1 cellular context compared by ENCODE assay signal in the genomic region with DNA sequence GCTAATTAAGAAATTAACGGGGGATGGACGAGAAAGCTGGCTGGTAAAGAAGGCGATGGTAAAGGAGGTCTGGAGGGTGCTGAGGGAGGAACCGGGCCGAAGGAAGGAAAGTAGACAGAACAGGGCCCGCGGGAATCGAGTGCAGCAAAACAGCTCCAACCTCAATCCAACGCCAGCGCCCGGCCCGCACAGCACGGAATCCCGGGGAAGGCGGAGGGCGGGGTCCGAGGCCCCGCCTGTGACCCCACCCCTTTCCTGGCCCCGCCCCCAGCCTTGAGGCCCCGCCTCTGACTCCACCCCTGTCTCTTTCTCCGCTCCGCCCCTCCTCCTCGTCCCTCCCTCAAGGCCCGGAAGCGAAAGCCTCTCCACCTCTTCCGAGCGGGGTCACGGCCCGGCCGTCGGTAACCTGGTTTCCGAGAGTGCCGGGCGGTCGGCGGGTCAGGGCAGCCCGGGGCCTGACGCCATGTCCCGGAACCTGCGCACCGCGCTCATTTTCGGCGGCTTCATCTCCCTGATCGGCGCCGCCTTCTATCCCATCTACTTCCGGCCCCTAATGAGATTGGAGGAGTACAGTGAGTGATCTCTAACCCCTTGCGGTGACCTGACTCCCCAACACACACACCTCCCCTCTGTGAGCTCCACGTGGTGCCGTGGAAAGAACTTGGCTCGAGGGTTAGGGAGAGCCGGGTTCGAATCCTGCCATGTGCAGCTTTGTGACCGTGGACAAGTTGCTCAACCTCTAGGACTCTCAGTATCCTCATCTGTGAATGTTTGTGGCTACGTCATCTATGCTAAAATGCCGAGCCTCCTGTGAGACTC.
A peak's percentile ranks its signal among the peaks of the same experiment; 100 is the strongest.
TF ChIP-seq lines count a peak whose summit lies in the region.

A gene (plus strand): TSS at position 370 of the 819 bp plus-strand sequence. CDS start 94 bp downstream, at position 464.

TF ChIP-seq in HepG2, 621 proteins besides CTCF, POLR2A, EP300 and RAD21 (continued from another document and continues in another):
- TF ChIP-seq, protein P1, sequence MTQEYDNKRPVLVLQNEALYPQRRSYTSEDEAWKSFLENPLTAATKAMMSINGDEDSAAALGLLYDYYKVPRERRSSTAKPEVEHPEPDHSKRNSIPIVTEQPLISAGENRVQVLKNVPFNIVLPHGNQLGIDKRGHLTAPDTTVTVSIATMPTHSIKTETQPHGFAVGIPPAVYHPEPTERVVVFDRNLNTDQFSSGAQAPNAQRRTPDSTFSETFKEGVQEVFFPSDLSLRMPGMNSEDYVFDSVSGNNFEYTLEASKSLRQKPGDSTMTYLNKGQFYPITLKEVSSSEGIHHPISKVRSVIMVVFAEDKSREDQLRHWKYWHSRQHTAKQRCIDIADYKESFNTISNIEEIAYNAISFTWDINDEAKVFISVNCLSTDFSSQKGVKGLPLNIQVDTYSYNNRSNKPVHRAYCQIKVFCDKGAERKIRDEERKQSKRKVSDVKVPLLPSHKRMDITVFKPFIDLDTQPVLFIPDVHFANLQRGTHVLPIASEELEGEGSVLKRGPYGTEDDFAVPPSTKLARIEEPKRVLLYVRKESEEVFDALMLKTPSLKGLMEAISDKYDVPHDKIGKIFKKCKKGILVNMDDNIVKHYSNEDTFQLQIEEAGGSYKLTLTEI (CRISPR knock-in tag; conservative IDR thresholded peaks at IDR 0.05): no peak
- TF ChIP-seq, protein P2, sequence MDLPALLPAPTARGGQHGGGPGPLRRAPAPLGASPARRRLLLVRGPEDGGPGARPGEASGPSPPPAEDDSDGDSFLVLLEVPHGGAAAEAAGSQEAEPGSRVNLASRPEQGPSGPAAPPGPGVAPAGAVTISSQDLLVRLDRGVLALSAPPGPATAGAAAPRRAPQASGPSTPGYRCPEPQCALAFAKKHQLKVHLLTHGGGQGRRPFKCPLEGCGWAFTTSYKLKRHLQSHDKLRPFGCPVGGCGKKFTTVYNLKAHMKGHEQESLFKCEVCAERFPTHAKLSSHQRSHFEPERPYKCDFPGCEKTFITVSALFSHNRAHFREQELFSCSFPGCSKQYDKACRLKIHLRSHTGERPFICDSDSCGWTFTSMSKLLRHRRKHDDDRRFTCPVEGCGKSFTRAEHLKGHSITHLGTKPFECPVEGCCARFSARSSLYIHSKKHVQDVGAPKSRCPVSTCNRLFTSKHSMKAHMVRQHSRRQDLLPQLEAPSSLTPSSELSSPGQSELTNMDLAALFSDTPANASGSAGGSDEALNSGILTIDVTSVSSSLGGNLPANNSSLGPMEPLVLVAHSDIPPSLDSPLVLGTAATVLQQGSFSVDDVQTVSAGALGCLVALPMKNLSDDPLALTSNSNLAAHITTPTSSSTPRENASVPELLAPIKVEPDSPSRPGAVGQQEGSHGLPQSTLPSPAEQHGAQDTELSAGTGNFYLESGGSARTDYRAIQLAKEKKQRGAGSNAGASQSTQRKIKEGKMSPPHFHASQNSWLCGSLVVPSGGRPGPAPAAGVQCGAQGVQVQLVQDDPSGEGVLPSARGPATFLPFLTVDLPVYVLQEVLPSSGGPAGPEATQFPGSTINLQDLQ (CRISPR knock-in tag; IDR thresholded peaks at IDR 0.05): no peak
- TF ChIP-seq NBN (conservative IDR thresholded peaks at IDR 0.05) (no peak), ZNF878 (CRISPR knock-in tag; IDR thresholded peaks at IDR 0.05) (peak; percentile 40; the same call in 1 of the 2 replicates), CBX5 (CRISPR knock-in tag; IDR thresholded peaks at IDR 0.05; ENCODE audit: borderline replicate concordance) (no peak; the same call in 1 of the 2 replicates), ADNP (CRISPR knock-in tag; IDR thresholded peaks at IDR 0.05) (no peak), SOX13 (IDR thresholded peaks at IDR 0.05) (no peak), SOX13 (CRISPR knock-in tag; conservative IDR thresholded peaks at IDR 0.05 in 1 of 2, IDR thresholded peaks at IDR 0.05 in 1 of 2) (peak in 1 of 2 experiments; percentile 58; a peak in 1 of 4 replicates), ZNF496 (CRISPR knock-in tag; IDR thresholded peaks at IDR 0.05; ENCODE audit: insufficient replicate concordance) (no peak), ESRRA (CRISPR knock-in tag; IDR thresholded peaks at IDR 0.05; ENCODE audit: low read depth) (no peak), MTF2 (CRISPR knock-in tag; IDR thresholded peaks at IDR 0.05; ENCODE audit: borderline replicate concordance) (no peak), ZFP36 (IDR thresholded peaks at IDR 0.05; ENCODE audit: borderline replicate concordance, low read depth, low read length, partially characterized antibody) (no peak), CENPT (CRISPR knock-in tag; IDR thresholded peaks at IDR 0.05; ENCODE audit: low read depth) (no peak), SRF (IDR thresholded peaks at IDR 0.05; ENCODE audit: low read depth, low read length) (no peak), DPF2 (CRISPR knock-in tag; IDR thresholded peaks at IDR 0.05; ENCODE audit: borderline replicate concordance, low read depth) (peak; percentile 49; the same call in 1 of the 2 replicates), ZNF660 (CRISPR knock-in tag; IDR thresholded peaks at IDR 0.05; ENCODE audit: borderline replicate concordance, low read depth) (no peak), SETDB1 (CRISPR knock-in tag; IDR thresholded peaks at IDR 0.05; ENCODE audit: borderline replicate concordance) (no peak), SP5 (CRISPR knock-in tag; IDR thresholded peaks at IDR 0.05; ENCODE audit: borderline replicate concordance, low read depth) (no peak), ETV5 (CRISPR knock-in tag; IDR thresholded peaks at IDR 0.05; ENCODE audit: borderline replicate concordance) (peak; percentile 86), ZNF34 (CRISPR knock-in tag; IDR thresholded peaks at IDR 0.05; ENCODE audit: borderline replicate concordance) (no peak), ZNF605 (CRISPR knock-in tag; IDR thresholded peaks at IDR 0.05) (peak; percentile 90), ZNF264 (CRISPR knock-in tag; IDR thresholded peaks at IDR 0.05) (peak; percentile 26; the same call in 1 of the 2 replicates), ZNF766 (CRISPR knock-in tag; IDR thresholded peaks at IDR 0.05; ENCODE audit: borderline replicate concordance) (peak; percentile 61; the same call in 1 of the 2 replicates), TBX3 (IDR thresholded peaks at IDR 0.05; ENCODE audit: borderline replicate concordance) (no peak), KDM1A (CRISPR knock-in tag; IDR thresholded peaks at IDR 0.05) (no peak), ZNF746 (CRISPR knock-in tag; IDR thresholded peaks at IDR 0.05) (no peak)
- TF ChIP-seq, protein P3, sequence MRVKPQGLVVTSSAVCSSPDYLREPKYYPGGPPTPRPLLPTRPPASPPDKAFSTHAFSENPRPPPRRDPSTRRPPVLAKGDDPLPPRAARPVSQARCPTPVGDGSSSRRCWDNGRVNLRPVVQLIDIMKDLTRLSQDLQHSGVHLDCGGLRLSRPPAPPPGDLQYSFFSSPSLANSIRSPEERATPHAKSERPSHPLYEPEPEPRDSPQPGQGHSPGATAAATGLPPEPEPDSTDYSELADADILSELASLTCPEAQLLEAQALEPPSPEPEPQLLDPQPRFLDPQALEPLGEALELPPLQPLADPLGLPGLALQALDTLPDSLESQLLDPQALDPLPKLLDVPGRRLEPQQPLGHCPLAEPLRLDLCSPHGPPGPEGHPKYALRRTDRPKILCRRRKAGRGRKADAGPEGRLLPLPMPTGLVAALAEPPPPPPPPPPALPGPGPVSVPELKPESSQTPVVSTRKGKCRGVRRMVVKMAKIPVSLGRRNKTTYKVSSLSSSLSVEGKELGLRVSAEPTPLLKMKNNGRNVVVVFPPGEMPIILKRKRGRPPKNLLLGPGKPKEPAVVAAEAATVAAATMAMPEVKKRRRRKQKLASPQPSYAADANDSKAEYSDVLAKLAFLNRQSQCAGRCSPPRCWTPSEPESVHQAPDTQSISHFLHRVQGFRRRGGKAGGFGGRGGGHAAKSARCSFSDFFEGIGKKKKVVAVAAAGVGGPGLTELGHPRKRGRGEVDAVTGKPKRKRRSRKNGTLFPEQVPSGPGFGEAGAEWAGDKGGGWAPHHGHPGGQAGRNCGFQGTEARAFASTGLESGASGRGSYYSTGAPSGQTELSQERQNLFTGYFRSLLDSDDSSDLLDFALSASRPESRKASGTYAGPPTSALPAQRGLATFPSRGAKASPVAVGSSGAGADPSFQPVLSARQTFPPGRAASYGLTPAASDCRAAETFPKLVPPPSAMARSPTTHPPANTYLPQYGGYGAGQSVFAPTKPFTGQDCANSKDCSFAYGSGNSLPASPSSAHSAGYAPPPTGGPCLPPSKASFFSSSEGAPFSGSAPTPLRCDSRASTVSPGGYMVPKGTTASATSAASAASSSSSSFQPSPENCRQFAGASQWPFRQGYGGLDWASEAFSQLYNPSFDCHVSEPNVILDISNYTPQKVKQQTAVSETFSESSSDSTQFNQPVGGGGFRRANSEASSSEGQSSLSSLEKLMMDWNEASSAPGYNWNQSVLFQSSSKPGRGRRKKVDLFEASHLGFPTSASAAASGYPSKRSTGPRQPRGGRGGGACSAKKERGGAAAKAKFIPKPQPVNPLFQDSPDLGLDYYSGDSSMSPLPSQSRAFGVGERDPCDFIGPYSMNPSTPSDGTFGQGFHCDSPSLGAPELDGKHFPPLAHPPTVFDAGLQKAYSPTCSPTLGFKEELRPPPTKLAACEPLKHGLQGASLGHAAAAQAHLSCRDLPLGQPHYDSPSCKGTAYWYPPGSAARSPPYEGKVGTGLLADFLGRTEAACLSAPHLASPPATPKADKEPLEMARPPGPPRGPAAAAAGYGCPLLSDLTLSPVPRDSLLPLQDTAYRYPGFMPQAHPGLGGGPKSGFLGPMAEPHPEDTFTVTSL (CRISPR knock-in tag; IDR thresholded peaks at IDR 0.05; ENCODE audit: borderline replicate concordance): peak; percentile 50; the same call in 1 of the 2 replicates
- TF ChIP-seq, protein P4, sequence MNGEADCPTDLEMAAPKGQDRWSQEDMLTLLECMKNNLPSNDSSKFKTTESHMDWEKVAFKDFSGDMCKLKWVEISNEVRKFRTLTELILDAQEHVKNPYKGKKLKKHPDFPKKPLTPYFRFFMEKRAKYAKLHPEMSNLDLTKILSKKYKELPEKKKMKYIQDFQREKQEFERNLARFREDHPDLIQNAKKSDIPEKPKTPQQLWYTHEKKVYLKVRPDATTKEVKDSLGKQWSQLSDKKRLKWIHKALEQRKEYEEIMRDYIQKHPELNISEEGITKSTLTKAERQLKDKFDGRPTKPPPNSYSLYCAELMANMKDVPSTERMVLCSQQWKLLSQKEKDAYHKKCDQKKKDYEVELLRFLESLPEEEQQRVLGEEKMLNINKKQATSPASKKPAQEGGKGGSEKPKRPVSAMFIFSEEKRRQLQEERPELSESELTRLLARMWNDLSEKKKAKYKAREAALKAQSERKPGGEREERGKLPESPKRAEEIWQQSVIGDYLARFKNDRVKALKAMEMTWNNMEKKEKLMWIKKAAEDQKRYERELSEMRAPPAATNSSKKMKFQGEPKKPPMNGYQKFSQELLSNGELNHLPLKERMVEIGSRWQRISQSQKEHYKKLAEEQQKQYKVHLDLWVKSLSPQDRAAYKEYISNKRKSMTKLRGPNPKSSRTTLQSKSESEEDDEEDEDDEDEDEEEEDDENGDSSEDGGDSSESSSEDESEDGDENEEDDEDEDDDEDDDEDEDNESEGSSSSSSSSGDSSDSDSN (CRISPR knock-in tag; IDR thresholded peaks at IDR 0.05): peak; percentile 98
- TF ChIP-seq, protein P5, sequence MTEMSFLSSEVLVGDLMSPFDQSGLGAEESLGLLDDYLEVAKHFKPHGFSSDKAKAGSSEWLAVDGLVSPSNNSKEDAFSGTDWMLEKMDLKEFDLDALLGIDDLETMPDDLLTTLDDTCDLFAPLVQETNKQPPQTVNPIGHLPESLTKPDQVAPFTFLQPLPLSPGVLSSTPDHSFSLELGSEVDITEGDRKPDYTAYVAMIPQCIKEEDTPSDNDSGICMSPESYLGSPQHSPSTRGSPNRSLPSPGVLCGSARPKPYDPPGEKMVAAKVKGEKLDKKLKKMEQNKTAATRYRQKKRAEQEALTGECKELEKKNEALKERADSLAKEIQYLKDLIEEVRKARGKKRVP (CRISPR knock-in tag; IDR thresholded peaks at IDR 0.05): peak in 1 of 2 experiments; percentile 11; a peak in 1 of 4 replicates
- TF ChIP-seq, protein P6, sequence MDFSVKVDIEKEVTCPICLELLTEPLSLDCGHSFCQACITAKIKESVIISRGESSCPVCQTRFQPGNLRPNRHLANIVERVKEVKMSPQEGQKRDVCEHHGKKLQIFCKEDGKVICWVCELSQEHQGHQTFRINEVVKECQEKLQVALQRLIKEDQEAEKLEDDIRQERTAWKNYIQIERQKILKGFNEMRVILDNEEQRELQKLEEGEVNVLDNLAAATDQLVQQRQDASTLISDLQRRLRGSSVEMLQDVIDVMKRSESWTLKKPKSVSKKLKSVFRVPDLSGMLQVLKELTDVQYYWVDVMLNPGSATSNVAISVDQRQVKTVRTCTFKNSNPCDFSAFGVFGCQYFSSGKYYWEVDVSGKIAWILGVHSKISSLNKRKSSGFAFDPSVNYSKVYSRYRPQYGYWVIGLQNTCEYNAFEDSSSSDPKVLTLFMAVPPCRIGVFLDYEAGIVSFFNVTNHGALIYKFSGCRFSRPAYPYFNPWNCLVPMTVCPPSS (IDR thresholded peaks at IDR 0.05): no peak
- TF ChIP-seq, protein P7, sequence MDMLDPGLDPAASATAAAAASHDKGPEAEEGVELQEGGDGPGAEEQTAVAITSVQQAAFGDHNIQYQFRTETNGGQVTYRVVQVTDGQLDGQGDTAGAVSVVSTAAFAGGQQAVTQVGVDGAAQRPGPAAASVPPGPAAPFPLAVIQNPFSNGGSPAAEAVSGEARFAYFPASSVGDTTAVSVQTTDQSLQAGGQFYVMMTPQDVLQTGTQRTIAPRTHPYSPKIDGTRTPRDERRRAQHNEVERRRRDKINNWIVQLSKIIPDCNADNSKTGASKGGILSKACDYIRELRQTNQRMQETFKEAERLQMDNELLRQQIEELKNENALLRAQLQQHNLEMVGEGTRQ (IDR thresholded peaks at IDR 0.05; ENCODE audit: low read depth, low read length): peak; percentile 66; the same call in 1 of the 2 replicates
- TF ChIP-seq, protein P7 (CRISPR knock-in tag; IDR thresholded peaks at IDR 0.05; ENCODE audit: borderline replicate concordance): no peak; the same call in 1 of the 2 replicates
- TF ChIP-seq, protein P8, sequence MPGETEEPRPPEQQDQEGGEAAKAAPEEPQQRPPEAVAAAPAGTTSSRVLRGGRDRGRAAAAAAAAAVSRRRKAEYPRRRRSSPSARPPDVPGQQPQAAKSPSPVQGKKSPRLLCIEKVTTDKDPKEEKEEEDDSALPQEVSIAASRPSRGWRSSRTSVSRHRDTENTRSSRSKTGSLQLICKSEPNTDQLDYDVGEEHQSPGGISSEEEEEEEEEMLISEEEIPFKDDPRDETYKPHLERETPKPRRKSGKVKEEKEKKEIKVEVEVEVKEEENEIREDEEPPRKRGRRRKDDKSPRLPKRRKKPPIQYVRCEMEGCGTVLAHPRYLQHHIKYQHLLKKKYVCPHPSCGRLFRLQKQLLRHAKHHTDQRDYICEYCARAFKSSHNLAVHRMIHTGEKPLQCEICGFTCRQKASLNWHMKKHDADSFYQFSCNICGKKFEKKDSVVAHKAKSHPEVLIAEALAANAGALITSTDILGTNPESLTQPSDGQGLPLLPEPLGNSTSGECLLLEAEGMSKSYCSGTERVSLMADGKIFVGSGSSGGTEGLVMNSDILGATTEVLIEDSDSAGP (CRISPR knock-in tag; IDR thresholded peaks at IDR 0.05; ENCODE audit: borderline replicate concordance): peak; percentile 64; the same call in 1 of the 2 replicates
